Comparison of ENCODE assay signal across 2 cellular contexts in the genomic region with DNA sequence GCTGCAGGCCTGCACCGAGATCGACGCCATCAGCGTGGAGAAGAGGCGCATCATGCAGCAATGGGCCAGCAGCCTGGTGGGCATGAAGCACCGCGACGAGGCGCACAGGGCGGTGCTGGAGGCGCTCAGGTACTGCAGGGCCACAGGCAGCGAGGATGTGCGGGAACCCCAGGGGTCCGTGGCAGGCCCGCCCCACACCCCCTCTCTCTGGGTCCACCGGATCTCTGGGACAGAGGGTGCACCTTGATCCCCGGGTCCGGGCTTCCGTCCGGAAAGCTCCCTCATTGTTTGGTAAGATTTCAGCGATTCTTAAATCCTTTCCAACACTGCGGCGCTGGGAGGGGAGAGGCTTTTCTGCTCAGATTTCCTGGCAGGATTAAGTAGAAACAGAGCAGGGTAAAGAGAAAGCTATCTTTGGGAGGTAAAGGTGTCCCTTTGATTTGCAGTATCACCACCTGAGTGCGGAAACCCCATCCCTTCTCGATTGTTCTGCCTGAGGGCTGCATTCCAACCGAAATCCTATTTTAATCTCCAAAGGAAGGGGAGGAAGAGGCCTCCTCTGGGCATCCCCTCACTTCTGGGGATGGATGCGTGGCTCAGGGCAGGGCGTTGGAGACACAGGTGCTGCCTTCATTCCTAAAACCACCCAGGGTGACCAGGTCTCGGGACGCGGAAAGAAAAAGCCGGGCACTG.
A peak's percentile ranks its signal among the peaks of the same experiment; 100 is the strongest.
TF ChIP-seq lines count a peak whose summit lies in the region.

No MANE protein-coding gene starts in this region.

TF ChIP-seq in GM23338, 12 proteins besides CTCF, POLR2A, EP300 and RAD21:
- no peak for TF ChIP-seq ZNF462 (CRISPR knock-in tag; IDR thresholded peaks at IDR 0.05)
- no peak for TF ChIP-seq CREB1 (CRISPR knock-in tag; IDR thresholded peaks at IDR 0.05; ENCODE audit: low read depth)
- no peak for TF ChIP-seq POLR2AphosphoS5 (IDR thresholded peaks at IDR 0.05; ENCODE audit: low read depth)
- no peak for TF ChIP-seq STAT1 (IDR thresholded peaks at IDR 0.05; ENCODE audit: unreplicated experiment)
- no peak for TF ChIP-seq NANOG (IDR thresholded peaks at IDR 0.05; ENCODE audit: borderline replicate concordance)
- TF ChIP-seq ZNF114 (CRISPR knock-in tag; IDR thresholded peaks at IDR 0.05): no peak
TF ChIP-seq in GM23338: peak in this region for 0.

TF ChIP-seq in WTC11, 78 proteins besides CTCF, POLR2A, EP300 and RAD21 (continued from another document):
- TF ChIP-seq MXD4 (CRISPR knock-in tag; IDR thresholded peaks at IDR 0.05; ENCODE audit: borderline replicate concordance): no peak
- 0 out of 2 replicates have a peak, but pooled peaks have one; percentile 15 for TF ChIP-seq ZNF423 (CRISPR knock-in tag; IDR thresholded peaks at IDR 0.05)
- TF ChIP-seq, protein P1, sequence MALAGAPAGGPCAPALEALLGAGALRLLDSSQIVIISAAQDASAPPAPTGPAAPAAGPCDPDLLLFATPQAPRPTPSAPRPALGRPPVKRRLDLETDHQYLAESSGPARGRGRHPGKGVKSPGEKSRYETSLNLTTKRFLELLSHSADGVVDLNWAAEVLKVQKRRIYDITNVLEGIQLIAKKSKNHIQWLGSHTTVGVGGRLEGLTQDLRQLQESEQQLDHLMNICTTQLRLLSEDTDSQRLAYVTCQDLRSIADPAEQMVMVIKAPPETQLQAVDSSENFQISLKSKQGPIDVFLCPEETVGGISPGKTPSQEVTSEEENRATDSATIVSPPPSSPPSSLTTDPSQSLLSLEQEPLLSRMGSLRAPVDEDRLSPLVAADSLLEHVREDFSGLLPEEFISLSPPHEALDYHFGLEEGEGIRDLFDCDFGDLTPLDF (CRISPR knock-in tag; IDR thresholded peaks at IDR 0.05): no peak
- no peak for TF ChIP-seq OVOL2 (CRISPR knock-in tag; IDR thresholded peaks at IDR 0.05; ENCODE audit: borderline replicate concordance)
- TF ChIP-seq USF1 (CRISPR knock-in tag; IDR thresholded peaks at IDR 0.05): no peak
- no peak for TF ChIP-seq ZNF416 (CRISPR knock-in tag; IDR thresholded peaks at IDR 0.05)
- peak; percentile 44; the same call in 1 of the 2 replicates for TF ChIP-seq MAX (CRISPR knock-in tag; IDR thresholded peaks at IDR 0.05)
- TF ChIP-seq, protein P2, sequence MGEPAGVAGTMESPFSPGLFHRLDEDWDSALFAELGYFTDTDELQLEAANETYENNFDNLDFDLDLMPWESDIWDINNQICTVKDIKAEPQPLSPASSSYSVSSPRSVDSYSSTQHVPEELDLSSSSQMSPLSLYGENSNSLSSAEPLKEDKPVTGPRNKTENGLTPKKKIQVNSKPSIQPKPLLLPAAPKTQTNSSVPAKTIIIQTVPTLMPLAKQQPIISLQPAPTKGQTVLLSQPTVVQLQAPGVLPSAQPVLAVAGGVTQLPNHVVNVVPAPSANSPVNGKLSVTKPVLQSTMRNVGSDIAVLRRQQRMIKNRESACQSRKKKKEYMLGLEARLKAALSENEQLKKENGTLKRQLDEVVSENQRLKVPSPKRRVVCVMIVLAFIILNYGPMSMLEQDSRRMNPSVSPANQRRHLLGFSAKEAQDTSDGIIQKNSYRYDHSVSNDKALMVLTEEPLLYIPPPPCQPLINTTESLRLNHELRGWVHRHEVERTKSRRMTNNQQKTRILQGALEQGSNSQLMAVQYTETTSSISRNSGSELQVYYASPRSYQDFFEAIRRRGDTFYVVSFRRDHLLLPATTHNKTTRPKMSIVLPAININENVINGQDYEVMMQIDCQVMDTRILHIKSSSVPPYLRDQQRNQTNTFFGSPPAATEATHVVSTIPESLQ (CRISPR knock-in tag; IDR thresholded peaks at IDR 0.05): no peak
TF ChIP-seq in WTC11: peak in this region for 3.
